ENCODE assay signal across 1 cellular context in genomic region chr1:154973344-154974085, GRCh38.
A peak's percentile ranks its signal among the peaks of the same experiment; 100 is the strongest.
TF ChIP-seq lines count a peak whose summit lies in the region.

No MANE protein-coding gene starts in this region.

TF ChIP-seq in A549, 52 proteins besides CTCF, POLR2A, EP300 and RAD21 (continued from another document):
- no peak for TF ChIP-seq HMGXB4 (CRISPR knock-in tag; IDR thresholded peaks at IDR 0.05; ENCODE audit: borderline replicate concordance)
- no peak; a peak in 1 of 5 replicates for TF ChIP-seq JUN (IDR thresholded peaks at IDR 0.05)
- TF ChIP-seq EHMT2 (IDR thresholded peaks at IDR 0.05; ENCODE audit: low read depth): no peak
- TF ChIP-seq CEBPB (IDR thresholded peaks at IDR 0.05): no peak
- TF ChIP-seq PHF8 (IDR thresholded peaks at IDR 0.05; ENCODE audit: borderline replicate concordance, low read depth): peak; percentile 6; the same call in 1 of the 2 replicates
- no peak for TF ChIP-seq FOSL2 (IDR thresholded peaks at IDR 0.05)
- TF ChIP-seq FOSL2 (CRISPR knock-in tag; IDR thresholded peaks at IDR 0.05): no peak
- no peak for TF ChIP-seq REST (IDR thresholded peaks at IDR 0.05)
- TF ChIP-seq MAX (IDR thresholded peaks at IDR 0.05): no peak; the same call in 1 of the 2 replicates
- no peak for TF ChIP-seq BHLHE40 (IDR thresholded peaks at IDR 0.05; ENCODE audit: low read depth, low read length)
- TF ChIP-seq TP53 (CRISPR knock-in tag; IDR thresholded peaks at IDR 0.05): no peak
- TF ChIP-seq CHD2 (IDR thresholded peaks at IDR 0.05; ENCODE audit: low read length, partially characterized antibody): peak; percentile 33
- TF ChIP-seq HOXB13 (CRISPR knock-in tag; IDR thresholded peaks at IDR 0.05; ENCODE audit: low read depth): no peak
- no peak for TF ChIP-seq MAFK (IDR thresholded peaks at IDR 0.05; ENCODE audit: partially characterized antibody)
- TF ChIP-seq PBX3 (IDR thresholded peaks at IDR 0.05): peak; percentile 52; the same call in 1 of the 2 replicates
- no peak for TF ChIP-seq SREBF2 (IDR thresholded peaks at IDR 0.05)
- no peak for TF ChIP-seq CBX8 (IDR thresholded peaks at IDR 0.05)
- TF ChIP-seq ZNF302 (CRISPR knock-in tag; IDR thresholded peaks at IDR 0.05): no peak
- TF ChIP-seq RNF2 (IDR thresholded peaks at IDR 0.05; ENCODE audit: borderline replicate concordance, low read depth): no peak
- TF ChIP-seq POLR2AphosphoS2 (conservative IDR thresholded peaks at IDR 0.05; ENCODE audit: low read length): no peak
- no peak for TF ChIP-seq HDAC2 (IDR thresholded peaks at IDR 0.05)
- no peak for TF ChIP-seq ZC3H11A (IDR thresholded peaks at IDR 0.05)
- TF ChIP-seq BCL3 (IDR thresholded peaks at IDR 0.05): 0 out of 3 replicates have a peak, but pooled peaks have one; percentile 1
- TF ChIP-seq KDM5A (IDR thresholded peaks at IDR 0.05): no peak
- no peak for TF ChIP-seq NFE2L2 (conservative IDR thresholded peaks at IDR 0.05; ENCODE audit: low read length)
- TF ChIP-seq MYC (IDR thresholded peaks at IDR 0.05; ENCODE audit: borderline replicate concordance, low read length): peak; percentile 52; the same call in 1 of the 2 replicates
- TF ChIP-seq NPAS2 (CRISPR knock-in tag; IDR thresholded peaks at IDR 0.05; ENCODE audit: borderline replicate concordance): no peak
- no peak for TF ChIP-seq SMC3 (IDR thresholded peaks at IDR 0.05)
- no peak for TF ChIP-seq JUNB (IDR thresholded peaks at IDR 0.05)
- TF ChIP-seq GATA3 (IDR thresholded peaks at IDR 0.05; ENCODE audit: borderline replicate concordance): peak; percentile 50; the same call in 1 of the 2 replicates
- no peak for TF ChIP-seq KDM1A (IDR thresholded peaks at IDR 0.05; ENCODE audit: low read depth)
- no peak for TF ChIP-seq RARB (CRISPR knock-in tag; IDR thresholded peaks at IDR 0.05)
- no peak for TF ChIP-seq RCOR1 (IDR thresholded peaks at IDR 0.05; ENCODE audit: low read depth, low read length)
- TF ChIP-seq E2F6 (IDR thresholded peaks at IDR 0.05; ENCODE audit: borderline replicate concordance, low read depth): no peak; the same call in 1 of the 2 replicates
- TF ChIP-seq ZFP36 (IDR thresholded peaks at IDR 0.05; ENCODE audit: borderline replicate concordance, partially characterized antibody): no peak
- TF ChIP-seq HEYL (CRISPR knock-in tag; IDR thresholded peaks at IDR 0.05): no peak
- no peak for TF ChIP-seq USF2 (IDR thresholded peaks at IDR 0.05)
- TF ChIP-seq HOXB5 (CRISPR knock-in tag; IDR thresholded peaks at IDR 0.05): no peak
